9 cellular contexts compared by ENCODE assay signal in genomic region chr14:69573841-69574265, GRCh38. TPM values are rescaled to one million over a fixed set of nuclear protein-coding genes. Genes with fewer than 3 reads are reported as not detected.
DNase-seq lines count a peak whose midpoint lies in the region; ATAC-seq and TF ChIP-seq lines count a peak whose summit lies in the region.
"Had no signal": no experiment of that assay in that cellular context is flagged by ENCODE, and none has a peak within 500 bp of the region (broad histone marks: within the 10 kb centered on the region; RNA-seq: fewer than 3 reads in every experiment).

No MANE protein-coding gene starts in this region.

- H3F3A ChIP-seq in smooth muscle cell (ENCODE audit: low read depth): no peaks in the 10 kb centered on the region

- H3K4me3 ChIP-seq in colonic mucosa (peak overlapping the region; percentile 1), smooth muscle cell (no peak overlapping the region), uterus (peak overlapping the region in 1 of 2 donors; percentile 26)

- H3K27me3 ChIP-seq in colonic mucosa: peaks cover 57% of the 10 kb centered on the region
- H3K27me3 ChIP-seq in smooth muscle cell (ENCODE audit: low read depth): peaks cover 77% of the 10 kb centered on the region
- H3K27me3 ChIP-seq in uterus: peaks cover 24 to 25% of the 10 kb centered on the region in 2 donors

- no peak overlapping the region for H3K9ac ChIP-seq in colonic mucosa (ENCODE audit: low read depth in 2 of 2, low read length in 2 of 2)
- no peak overlapping the region for H3K9ac ChIP-seq in smooth muscle cell (ENCODE audit: low read depth)

- no peaks in the 10 kb centered on the region for H3K9me3 Mint-ChIP-seq in activated CD4-positive, alpha-beta T cell treated with anti-CD3 and anti-CD28 coated beads, Interleukin-2, amount 10 ng/mL, durations not matched to agents 24 days and 14 days

- WGBS in smooth muscle cell (ENCODE audit: low lambda C conversion rate): 19% methylated on average over 14 of the region's 14 CpGs

- H3K79me2 ChIP-seq in smooth muscle cell (ENCODE audit: low read depth): no peaks in the 10 kb centered on the region

- peak overlapping the region; percentile 88 for H3K4me2 ChIP-seq in smooth muscle cell

- TF ChIP-seq CTCF in colonic mucosa (IDR thresholded peaks at IDR 0.05) (no peak), smooth muscle cell (IDR thresholded peaks at IDR 0.05; ENCODE audit: borderline replicate concordance, insufficient read depth, poor library complexity, severe bottlenecking) (no peak), uterus (IDR thresholded peaks at IDR 0.05) (no peak)

- H3K36me3 Mint-ChIP-seq in activated CD4-positive, alpha-beta T cell treated with anti-CD3 and anti-CD28 coated beads, Interleukin-2, amount 10 ng/mL, durations not matched to agents 24 days and 14 days (ENCODE audit: low read depth): no peaks in the 10 kb centered on the region

- no peak overlapping the region for H3K27ac Mint-ChIP-seq in activated CD4-positive, alpha-beta T cell treated with anti-CD3 and anti-CD28 coated beads, Interleukin-2, amount 10 ng/mL, durations not matched to agents 24 days and 14 days

- peaks cover 6% of the 10 kb centered on the region for H3K4me1 Mint-ChIP-seq in activated CD4-positive, alpha-beta T cell treated with anti-CD3 and anti-CD28 coated beads, Interleukin-2, amount 10 ng/mL, durations not matched to agents 24 days and 14 days

- H4K20me1 ChIP-seq in smooth muscle cell (ENCODE audit: low read depth): no peaks in the 10 kb centered on the region

- H3K27ac ChIP-seq in colonic mucosa (no peak overlapping the region), smooth muscle cell (ENCODE audit: low read depth) (no peak overlapping the region), uterus (no peak overlapping the region)
- H3K27ac ChIP-seq: C4-2B had no signal

- peak overlapping the region; percentile 58 for H3K4me3 Mint-ChIP-seq in activated CD4-positive, alpha-beta T cell treated with anti-CD3 and anti-CD28 coated beads, Interleukin-2, amount 10 ng/mL, durations not matched to agents 24 days and 14 days

- no peaks in the 10 kb centered on the region for H3K9me3 ChIP-seq in colonic mucosa
- H3K9me3 ChIP-seq in smooth muscle cell (replicated peaks; ENCODE audit: low read depth): no peaks in the 10 kb centered on the region
- no peaks in the 10 kb centered on the region for H3K9me3 ChIP-seq in uterus

- H3K27me3 Mint-ChIP-seq in activated CD4-positive, alpha-beta T cell treated with anti-CD3 and anti-CD28 coated beads, Interleukin-2, amount 10 ng/mL, durations not matched to agents 24 days and 14 days: peaks cover 72% of the 10 kb centered on the region

- TF ChIP-seq POLR2A in uterus (IDR thresholded peaks at IDR 0.05): no peak

- ATAC-seq in GM18498 (IDR thresholded peaks at IDR 0.05; ENCODE audit: unreplicated experiment): no peak

- intact Hi-C loops in activated CD4-positive, alpha-beta T cell treated with anti-CD3 and anti-CD28 coated beads, Interleukin-2, amount 10 ng/mL, durations not matched to agents 24 days and 14 days (cut with micrococcal nuclease): loop anchor here (1.0 to 5.0 kb wide), 3 partner anchors 92 to 332 kb away; partner anchors contain the start of genes GALNT16 and PLEKHD1
- intact Hi-C loops in colonic mucosa (cut with DNase I): no loop called here
- intact Hi-C loops in uterus (cut with DNase I; ENCODE audit: low total_unique reads): no loop called here

- DNase-seq in activated CD4-positive, alpha-beta T cell treated with anti-CD3 and anti-CD28 coated beads, Interleukin-2, amount 10 ng/mL, durations not matched to agents 24 days and 14 days: peak; percentile 66
- no peak for DNase-seq in activated CD4-positive, alpha-beta T cell treated with anti-CD3 and anti-CD28 coated beads for 1 hour
- DNase-seq in NCI-H2227 treated with DMSO at 0.1 percent for 48 hours (lab: John Stamatoyannopoulos, UW) (peak; percentile 58), colonic mucosa (no peak), smooth muscle cell (lab: John Stamatoyannopoulos, UW; ENCODE audit: unreplicated experiment) (no peak), uterus (no peak)
- DNase-seq in activated effector memory CD4-positive, alpha-beta T cell treated with Interleukin-2 at 50 U/mL for 16 hours: no peak

- no peak overlapping the region for H2AFZ ChIP-seq in smooth muscle cell (ENCODE audit: low read depth)

- H3K4me1 ChIP-seq in colonic mucosa (peaks cover 7% of the 10 kb centered on the region), smooth muscle cell (ENCODE audit: low read depth) (no peaks in the 10 kb centered on the region), uterus (peaks cover 0 to 18% of the 10 kb centered on the region in 2 donors)

- H3K36me3 ChIP-seq in colonic mucosa: no peaks in the 10 kb centered on the region
- no peaks in the 10 kb centered on the region for H3K36me3 ChIP-seq in smooth muscle cell (ENCODE audit: low read depth)
- H3K36me3 ChIP-seq in uterus: no peaks in the 10 kb centered on the region

RNA-seq across cellular contexts. Expression of gene CCDC177, which starts 0.8 kb away (rescaled TPM):
- total RNA-seq in activated CD4-positive, alpha-beta T cell treated with anti-CD3 and anti-CD28 coated beads, Interleukin-2, amount 10 ng/mL, durations not matched to agents 24 days and 14 days: 0.05 TPM in 1 of 2 replicates, not detected in the other
- total RNA-seq in colonic mucosa (not detected), smooth muscle cell (not detected in 2 replicates), uterus (not detected)
- not detected in 2 replicates for polyA plus RNA-seq in smooth muscle cell

RNA-seq across cellular contexts. Expression of gene SUSD6, which starts 37.5 kb away (rescaled TPM):
- total RNA-seq in activated CD4-positive, alpha-beta T cell treated with anti-CD3 and anti-CD28 coated beads, Interleukin-2, amount 10 ng/mL, durations not matched to agents 24 days and 14 days: 73.4 and 78.9 TPM in 2 replicates
- total RNA-seq in colonic mucosa (10 to 100 TPM; 27.3 to 70.3 TPM), smooth muscle cell (20.3 and 25.9 TPM in 2 replicates), uterus (10 to 100 TPM in 3 of 4 donors, 1 to 10 TPM in 1; 8.8 to 35.1 (median 17.6) TPM)
- polyA plus RNA-seq in smooth muscle cell: 14.4 and 15.8 TPM in 2 replicates

Comparison
In these comparisons a context has a peak if more than half of its experiments do, and no peak if none do; other contexts are left out.
1. DNase-seq: peak in activated CD4-positive, alpha-beta T cell treated with anti-CD3 and anti-CD28 coated beads, Interleukin-2, amount 10 ng/mL, durations not matched to agents 24 days and 14 days (single experiment) and NCI-H2227 treated with DMSO at 0.1 percent for 48 hours (single experiment); none in activated CD4-positive, alpha-beta T cell treated with anti-CD3 and anti-CD28 coated beads for 1 hour (single experiment), colonic mucosa (single experiment), smooth muscle cell (single experiment), uterus (0 of 2) and activated effector memory CD4-positive, alpha-beta T cell treated with Interleukin-2 at 50 U/mL for 16 hours (single experiment).